14 cellular contexts compared by ENCODE assay signal in the genomic region with DNA sequence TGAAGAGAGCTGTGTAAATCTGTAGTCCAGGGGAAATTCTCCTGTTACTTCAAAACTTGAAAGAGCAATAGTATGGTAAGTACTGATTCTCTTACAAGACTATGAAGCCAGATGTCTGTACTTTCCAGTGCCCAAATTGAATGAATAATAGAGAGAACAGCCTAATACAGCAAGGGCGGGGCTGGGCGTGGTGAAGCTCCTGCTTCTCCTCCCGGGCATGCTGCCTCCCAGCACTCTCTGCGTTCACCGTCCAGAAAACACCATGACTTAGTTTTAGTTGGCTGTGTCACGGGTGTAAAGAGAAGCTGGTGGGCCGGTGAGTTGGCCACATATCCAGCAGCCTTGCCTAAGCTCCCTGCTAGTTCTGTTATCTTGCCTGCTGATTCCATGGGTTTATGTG. TPM values are rescaled to one million over a fixed set of nuclear protein-coding genes. Genes with fewer than 3 reads are reported as not detected.
"Had no signal": no experiment of that assay in that cellular context is flagged by ENCODE, and none has a peak within 500 bp of the region (broad histone marks: within the 10 kb centered on the region; RNA-seq: fewer than 3 reads in every experiment).

No MANE protein-coding gene starts in this region.

- H3K27ac ChIP-seq: body of pancreas, gastroesophageal sphincter, left lung, neutrophil, WERI-Rb-1 had no signal

- H3K4me1 ChIP-seq: body of pancreas, gastroesophageal sphincter, left lung had no signal

- DNase-seq: activated CD4-positive, alpha-beta T cell treated with anti-CD3 and anti-CD28 coated beads, Interleukin-2, amount 50 U/mL, for 48 hours; activated gamma-delta T cell; amniotic stem cell; body of pancreas; effector memory CD8-positive, alpha-beta T cell; left lung; mucosa of descending colon; naive thymus-derived CD4-positive, alpha-beta T cell; stimulated activated naive CD8-positive, alpha-beta T cell treated with anti-CD3 and anti-CD28 coated beads, Interleukin-15, Interleukin-2, amounts not matched to agents 100 U/mL and 50 U/mL, for 24 hours; T-cell; trophoblast cell; WERI-Rb-1 had no signal

- H3K36me3 ChIP-seq: gastroesophageal sphincter, left lung, neutrophil, WERI-Rb-1 had no signal

- H3K4me3 ChIP-seq: body of pancreas, gastroesophageal sphincter, left lung, mucosa of descending colon had no signal

- H3K27me3 ChIP-seq: body of pancreas, neutrophil had no signal

RNA-seq across cellular contexts. Expression of a gene that starts 40.6 kb away (rescaled TPM):
- total RNA-seq: naive thymus-derived CD4-positive, alpha-beta T cell had no signal
- polyA plus RNA-seq: naive thymus-derived CD4-positive, alpha-beta T cell had no signal
